In genomic region chr20:18394363-18394762, GRCh38 we compare ENCODE assay signal across 18 cellular contexts.
DNase-seq lines count a peak whose midpoint lies in the region; ATAC-seq, FAIRE-seq and TF ChIP-seq lines count a peak whose summit lies in the region.
"Had no signal": no experiment of that assay in that cellular context is flagged by ENCODE, and none has a peak within 500 bp of the region (broad histone marks: within the 10 kb centered on the region; RNA-seq: fewer than 3 reads in every experiment).

No MANE protein-coding gene starts in this region.

- H2BK20ac ChIP-seq in H9 (ENCODE audit: low read depth, low read length, poor library complexity, severe bottlenecking) = no peak overlapping the region
- H2BK20ac ChIP-seq in H1 (ENCODE audit: low read length) = no peak overlapping the region

- no peaks in the 10 kb centered on the region for H3K9me3 ChIP-seq in H9 (ENCODE audit: control insufficient read depth, low read depth, low read length)
- H3K9me3 ChIP-seq in H1 (ENCODE audit: insufficient read depth in 2 of 2, low read depth in 1 of 2, low read length in 1 of 2) = no peaks in the 10 kb centered on the region
- H3K9me3 ChIP-seq in neuronal stem cell (replicated peaks in 1 of 2; ENCODE audit: control insufficient read depth in 2 of 2, insufficient read depth in 1 of 2, low read depth in 1 of 2, low read length in 2 of 2) = no peaks in the 10 kb centered on the region
- H3K9me3 ChIP-seq: A549, BE2C had no signal

- no peak for TF ChIP-seq POLR2A in H1 (IDR thresholded peaks at IDR 0.05; ENCODE audit: control extremely low read depth in 1 of 2, low read depth in 2 of 2, low read length in 2 of 2)

- FAIRE-seq in H1 (lab: Jason Lieb, UNC) = peak; percentile 19
- FAIRE-seq: A549, G401.6, GM12891, HepG2, HTR-8/SVneo had no signal

- H3K27ac Mint-ChIP-seq in H9 (no peak overlapping the region; a peak in 3 of 7 replicates), glutamatergic neuron (ENCODE audit: unreplicated experiment) (no peak overlapping the region)
- H3K27ac Mint-ChIP-seq: CD4-positive, alpha-beta memory T cell had no signal

- H3K9me3 Mint-ChIP-seq in H9 (no peaks in the 10 kb centered on the region), glutamatergic neuron (ENCODE audit: unreplicated experiment) (peaks cover 6% of the 10 kb centered on the region)
- H3K9me3 Mint-ChIP-seq: CD4-positive, alpha-beta memory T cell had no signal

- H2BK15ac ChIP-seq in H9 (ENCODE audit: low read depth, low read length) (no peak overlapping the region), H1 (ENCODE audit: low read length) (no peak overlapping the region; the same call in 1 of the 2 replicates), neuronal stem cell (ENCODE audit: low read length) (no peak overlapping the region)

- 0 out of 8 replicates have a peak overlapping the region, but pooled peaks of 1 of the 4 experiments have one; percentile 4 for H3K4me3 ChIP-seq in H1 (ENCODE audit: extremely low read depth in 1 of 4, insufficient read depth in 2 of 4, low read depth in 3 of 4, low read length in 4 of 4)
- no peak overlapping the region for H3K4me3 ChIP-seq in neuronal stem cell (ENCODE audit: low read length in 2 of 2)
- H3K4me3 ChIP-seq: A549 had no signal

- POLR2A ChIA-PET in H1 (lab: Charles Lee; ENCODE audit: partially characterized antibody) = interaction anchor here (1.5 kb wide), 1 partner anchor 93 kb away, joined by 4 read pairs; no protein-coding TSS in a partner anchor

- H2BK12ac ChIP-seq in H9 (ENCODE audit: insufficient read length, low read depth, low read length) = no peak overlapping the region
- H2BK12ac ChIP-seq in H1 (ENCODE audit: low read depth, low read length) = no peak overlapping the region
- no peak overlapping the region for H2BK12ac ChIP-seq in neuronal stem cell (ENCODE audit: low read length)

- H3T11ph ChIP-seq in H9 (ENCODE audit: low read length) = no peak overlapping the region

- no peak overlapping the region for H3K27ac ChIP-seq in H9 (ENCODE audit: insufficient read length, low read depth, low read length)
- no peak overlapping the region for H3K27ac ChIP-seq in H1 (ENCODE audit: low read depth, low read length)
- H3K27ac ChIP-seq in neuronal stem cell (replicated peaks; ENCODE audit: low read length) = no peak overlapping the region
- H3K27ac ChIP-seq: A549, C4-2B had no signal

- H2BK120ac ChIP-seq in H9 (ENCODE audit: low read depth, low read length, poor library complexity, severe bottlenecking) (no peak overlapping the region), H1 (replicated peaks; ENCODE audit: low read depth, low read length) (no peak overlapping the region), neuronal stem cell (ENCODE audit: low read depth, low read length) (no peak overlapping the region)

- no peak overlapping the region for H2AFZ ChIP-seq in H9 (ENCODE audit: low read length)
- H2AFZ ChIP-seq in H1 (ENCODE audit: low read length) = peak overlapping the region; percentile 75; the same call in 1 of the 2 replicates
- peak overlapping the region; percentile 36 for H2AFZ ChIP-seq in neuronal stem cell (ENCODE audit: low read length)

- H3K4me1 ChIP-seq in H9 (ENCODE audit: insufficient read depth, low read length) = no peaks in the 10 kb centered on the region
- peaks cover 0 to 6% (median 4%) of the 10 kb centered on the region in 4 experiments; a peak in 3 of 7 replicates for H3K4me1 ChIP-seq in H1 (replicated peaks in 1 of 4; ENCODE audit: control insufficient read depth in 3 of 4, insufficient read depth in 4 of 4, low read length in 3 of 4)
- H3K4me1 ChIP-seq in neuronal stem cell (ENCODE audit: control insufficient read depth in 2 of 2, insufficient read depth in 1 of 2, low read depth in 1 of 2, low read length in 2 of 2) = peaks cover 2 to 14% of the 10 kb centered on the region in 2 donors
- H3K4me1 ChIP-seq: A549, BE2C had no signal

- no peak for TF ChIP-seq RAD21 in H1 (IDR thresholded peaks at IDR 0.05 in 1 of 2, conservative IDR thresholded peaks at IDR 0.05 in 1 of 2; ENCODE audit: low read depth in 2 of 2, low read length in 2 of 2)

- H3K27me3 ChIP-seq in H9 (ENCODE audit: insufficient read depth, low read length) (no peaks in the 10 kb centered on the region), H1 (replicated peaks in 1 of 4; ENCODE audit: control insufficient read depth in 3 of 4, extremely low read depth in 1 of 4, insufficient read depth in 3 of 4, low read length in 3 of 4) (no peaks in the 10 kb centered on the region), neuronal stem cell (ENCODE audit: control insufficient read depth in 3 of 3, insufficient read depth in 3 of 3, low read depth in 1 of 3, low read length in 3 of 3) (no peaks in the 10 kb centered on the region)
- H3K27me3 ChIP-seq: BE2C had no signal

- ATAC-seq in GM19324 (IDR thresholded peaks at IDR 0.05; ENCODE audit: low FRiP score, unreplicated experiment) = no peak
- ATAC-seq: A549, HCT116, HepG2 had no signal

- H2BK5ac ChIP-seq in H9 (ENCODE audit: insufficient read length, low read length) = no peak overlapping the region
- no peak overlapping the region for H2BK5ac ChIP-seq in H1 (ENCODE audit: low read depth, low read length)
- H2BK5ac ChIP-seq in neuronal stem cell (ENCODE audit: low read length) = no peak overlapping the region

- H2AK5ac ChIP-seq in H9 (ENCODE audit: insufficient read length, low read length) = no peak overlapping the region
- no peak overlapping the region for H2AK5ac ChIP-seq in H1 (ENCODE audit: low read depth, low read length)
- no peak overlapping the region for H2AK5ac ChIP-seq in neuronal stem cell (ENCODE audit: low read depth, low read length)

- H3K36me3 Mint-ChIP-seq in H9 (ENCODE audit: insufficient read depth in 1 of 3, low read depth in 3 of 3) (peaks cover 0 to 12% (median 6%) of the 10 kb centered on the region in 3 experiments; a peak in 4 of 7 replicates), glutamatergic neuron (ENCODE audit: unreplicated experiment) (no peaks in the 10 kb centered on the region)

- intact Hi-C loops in posterior cingulate gyrus (cut with DNase I) = no loop called here

- H3K79me2 ChIP-seq in H9 (ENCODE audit: insufficient read depth, low read length) = no peaks in the 10 kb centered on the region
- no peaks in the 10 kb centered on the region for H3K79me2 ChIP-seq in H1 (ENCODE audit: control insufficient read depth in 1 of 2, insufficient read depth in 2 of 2, low read length in 2 of 2)

- H4K8ac ChIP-seq in H9 (replicated peaks; ENCODE audit: insufficient read length, low read depth, low read length) = no peak overlapping the region
- no peak overlapping the region for H4K8ac ChIP-seq in H1 (ENCODE audit: extremely low read depth, insufficient read depth, low read length)
- H4K8ac ChIP-seq in neuronal stem cell (ENCODE audit: low read depth, low read length) = no peak overlapping the region

- no peak overlapping the region for H3K56ac ChIP-seq in H9 (ENCODE audit: insufficient read length, low read depth, low read length)
- H3K56ac ChIP-seq in H1 (replicated peaks; ENCODE audit: insufficient read length, low read depth, low read length) = no peak overlapping the region

- H3K4ac ChIP-seq in H9 (ENCODE audit: low read depth, low read length) (no peak overlapping the region), H1 (replicated peaks; ENCODE audit: insufficient read length, low read depth, low read length) (no peak overlapping the region), neuronal stem cell (ENCODE audit: low read length) (no peak overlapping the region)

- H3K18ac ChIP-seq in H9 (ENCODE audit: insufficient read length, low read depth, low read length) (no peak overlapping the region), H1 (ENCODE audit: extremely low read depth, low read length) (no peak overlapping the region), neuronal stem cell (ENCODE audit: low read length) (no peak overlapping the region)

- TF ChIP-seq EP300 in H1 (IDR thresholded peaks at IDR 0.05; ENCODE audit: borderline replicate concordance in 1 of 2, low read depth in 2 of 2, low read length in 2 of 2) = no peak

- no CpG with 5 or more reads among the region's 4 CpGs for whole genome bisulfite sequencing in H9 (ENCODE audit: extremely low coverage, insufficient read length, low lambda C conversion rate)
- 9% methylated on average over 4 of the region's 4 CpGs; no CpG with 5 or more reads in 1 of the 2 experiments for WGBS in H1 (ENCODE audit: extremely low coverage in 1 of 2, insufficient coverage in 1 of 2, insufficient read length in 1 of 2, insufficient replicate concordance in 2 of 2, low coverage in 1 of 2, low lambda C conversion rate in 2 of 2, missing lambda C conversion rate in 1 of 2), 2 experiments
- no CpG with 5 or more reads among the region's 4 CpGs for WGBS in neuronal stem cell (ENCODE audit: extremely low coverage in 2 of 2, insufficient read length in 2 of 2, insufficient replicate concordance in 1 of 2), 2 donors

- no peak overlapping the region for H4K5ac ChIP-seq in H9 (ENCODE audit: insufficient read length, low read depth, low read length)
- no peak overlapping the region for H4K5ac ChIP-seq in H1 (ENCODE audit: insufficient read length, low read depth, low read length)

- H3K4me2 ChIP-seq in H9 (ENCODE audit: insufficient read depth, insufficient read length, low read length) (no peak overlapping the region), H1 (ENCODE audit: insufficient read depth in 1 of 2, low read depth in 2 of 2, low read length in 2 of 2) (peak overlapping the region; percentile 31 to 38; a peak in 3 of 4 replicates), neuronal stem cell (ENCODE audit: insufficient read depth, low read length, poor library complexity, severe bottlenecking) (no peak overlapping the region)
- H3K4me2 ChIP-seq: A549 had no signal

- DNase-seq in H9 (peak; percentile 64), H1 (ENCODE audit: low read depth in 1 of 2, low spot score in 2 of 2) (peak in 1 of 2 experiments; percentile 58), iPS-NIHi7 (ENCODE audit: extremely low spot score) (peak; percentile 61), neuronal stem cell (ENCODE audit: low spot score) (no peak), glutamatergic neuron (no peak), posterior cingulate gyrus (no peak)
- DNase-seq: BE2C; CD4-positive, alpha-beta memory T cell; DMS79; GOT3 had no signal

- TF ChIP-seq CTCF in H9 (conservative IDR thresholded peaks at IDR 0.05) = no peak
- TF ChIP-seq CTCF in H1 (IDR thresholded peaks at IDR 0.05; ENCODE audit: control extremely low read depth in 1 of 3, insufficient read depth in 1 of 3, low read depth in 1 of 3, low read length in 3 of 3) = no peak
- no peak for TF ChIP-seq CTCF in glutamatergic neuron (IDR thresholded peaks at IDR 0.05; ENCODE audit: partially characterized antibody, unreplicated experiment)

- H3K14ac ChIP-seq in H9 (ENCODE audit: insufficient read depth, low read length) = no peak overlapping the region; the same call in 1 of the 2 replicates
- H3K14ac ChIP-seq in H1 (ENCODE audit: insufficient read length) = no peak overlapping the region
- no peak overlapping the region for H3K14ac ChIP-seq in neuronal stem cell (ENCODE audit: low read length)

- H3K4me3 Mint-ChIP-seq in H9 = peak overlapping the region in 1 of 2 experiments; percentile 61; a peak in 3 of 5 replicates
- no peak overlapping the region for H3K4me3 Mint-ChIP-seq in glutamatergic neuron (ENCODE audit: unreplicated experiment)
- H3K4me3 Mint-ChIP-seq: CD4-positive, alpha-beta memory T cell had no signal

- H3K27me3 Mint-ChIP-seq in H9 (ENCODE audit: low read depth) (no peaks in the 10 kb centered on the region), glutamatergic neuron (ENCODE audit: unreplicated experiment) (no peaks in the 10 kb centered on the region)
- H3K27me3 Mint-ChIP-seq: CD4-positive, alpha-beta memory T cell had no signal

- no peaks in the 10 kb centered on the region for H4K20me1 ChIP-seq in H9 (ENCODE audit: control insufficient read depth, insufficient read depth, insufficient read length)
- H4K20me1 ChIP-seq in H1 (replicated peaks in 1 of 2; ENCODE audit: control insufficient read depth in 1 of 2, insufficient read depth in 2 of 2, low read length in 2 of 2) = no peaks in the 10 kb centered on the region

- H4K91ac ChIP-seq in H9 (ENCODE audit: insufficient read length, low read depth, low read length) = no peak overlapping the region
- H4K91ac ChIP-seq in H1 (replicated peaks; ENCODE audit: insufficient read length, low read length) = no peak overlapping the region
- H4K91ac ChIP-seq in neuronal stem cell (ENCODE audit: low read depth, low read length, poor library complexity) = no peak overlapping the region

- H3K9ac ChIP-seq in H9 (ENCODE audit: extremely low read depth, insufficient read length, low read length) (no peak overlapping the region), H1 (replicated peaks in 1 of 4; ENCODE audit: extremely low read depth in 1 of 4, low read depth in 3 of 4, low read length in 3 of 4) (no peak overlapping the region), neuronal stem cell (ENCODE audit: low read depth, low read length, poor library complexity) (no peak overlapping the region)

- no peaks in the 10 kb centered on the region for H3K23me2 ChIP-seq in H9 (ENCODE audit: insufficient read length, low read depth, low read length, poor library complexity, severe bottlenecking)
- H3K23me2 ChIP-seq in H1 (ENCODE audit: low read depth, low read length) = no peaks in the 10 kb centered on the region

- H3K79me1 ChIP-seq in H9 (ENCODE audit: insufficient read depth, low read depth, low read length, poor library complexity, severe bottlenecking) (no peaks in the 10 kb centered on the region), H1 (ENCODE audit: low read depth, low read length) (no peaks in the 10 kb centered on the region), neuronal stem cell (ENCODE audit: low read depth, low read length) (no peaks in the 10 kb centered on the region)

- H3K23ac ChIP-seq in H9 (ENCODE audit: insufficient read length, low read depth, low read length) (no peak overlapping the region), H1 (ENCODE audit: insufficient read length) (no peak overlapping the region), neuronal stem cell (ENCODE audit: low read depth, low read length, poor library complexity) (no peak overlapping the region)

- CTCF ChIA-PET in H1 (lab: Charles Lee; ENCODE audit: partially characterized antibody) = interaction anchor here (1.2 kb wide), 1 partner anchor 19 kb away, joined by 3 read pairs; no protein-coding TSS in a partner anchor

- H3K36me3 ChIP-seq in H1 (ENCODE audit: control insufficient read depth in 2 of 4, insufficient read depth in 4 of 4, low read length in 3 of 4) (peaks cover 0 to 5% (median 3%) of the 10 kb centered on the region in 4 experiments; a peak in 2 of 8 replicates), neuronal stem cell (replicated peaks in 1 of 2; ENCODE audit: control insufficient read depth in 2 of 2, insufficient read depth in 2 of 2, low read length in 2 of 2) (peaks cover 3 to 6% of the 10 kb centered on the region in 2 donors)
- H3K36me3 ChIP-seq: BE2C had no signal

- H3K4me1 Mint-ChIP-seq in H9 = peaks cover 9 to 18% of the 10 kb centered on the region in 2 experiments
- H3K4me1 Mint-ChIP-seq in glutamatergic neuron (ENCODE audit: low read depth, unreplicated experiment) = no peaks in the 10 kb centered on the region
- H3K4me1 Mint-ChIP-seq: CD4-positive, alpha-beta memory T cell had no signal

Comparison
In these comparisons a context has a peak if more than half of its experiments do, and no peak if none do; other contexts are left out.
1. DNase-seq: peak in H9 (single experiment) and iPS-NIHi7 (single experiment); none in neuronal stem cell (single experiment), glutamatergic neuron (single experiment) and posterior cingulate gyrus (0 of 10).
2. H3K4me2 ChIP-seq: peak in H1 (2 of 2); none in H9 (single experiment) and neuronal stem cell (single experiment).